ENCODE assay signal across 31 cellular contexts in the genomic region with DNA sequence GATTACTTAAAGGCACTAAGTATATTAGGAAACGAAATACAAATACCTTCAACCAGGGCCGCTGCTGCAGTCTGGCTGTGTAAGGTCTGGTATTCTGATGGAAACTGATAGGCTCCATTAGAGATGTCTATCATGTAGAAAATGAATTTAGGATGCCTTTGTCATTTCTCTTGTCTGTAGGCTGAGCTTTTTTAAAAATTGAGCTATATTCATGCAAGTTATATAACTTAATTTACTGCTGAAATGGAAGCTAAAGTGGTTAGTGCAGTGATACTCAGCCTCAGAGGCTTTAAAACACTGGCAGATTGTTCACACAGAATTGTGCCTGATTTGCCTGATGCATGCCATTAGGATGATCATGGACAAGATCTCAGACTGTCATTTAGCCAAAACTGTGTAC.
"Had no signal": no experiment of that assay in that cellular context is flagged by ENCODE, and none has a peak within 500 bp of the region (broad histone marks: within the 10 kb centered on the region; RNA-seq: fewer than 3 reads in every experiment).

No MANE protein-coding gene starts in this region.

- H3K9me3 ChIP-seq: esophagus muscularis mucosa, gastrocnemius medialis had no signal

- DNase-seq: activated B cell treated with CpG ODN at 0.5 μM for 24 hours; activated CD4-positive, alpha-beta T cell treated with anti-CD3 and anti-CD28 coated beads for 48 hours; activated CD4-positive, alpha-beta T cell treated with anti-CD3 and anti-CD28 coated beads, Interleukin-2, amount 50 U/mL, for 1 hour; activated CD4-positive, alpha-beta T cell treated with anti-CD3 and anti-CD28 coated beads, Interleukin-2, amount 50 U/mL, for 48 hours; activated CD8-positive, alpha-beta memory T cell treated with anti-CD3 and anti-CD28 coated beads for 24 hours; activated CD8-positive, alpha-beta T cell treated with anti-CD3 and anti-CD28 coated beads for 36 hours; activated effector memory CD4-positive, alpha-beta T cell treated with Interleukin-2 at 50 U/mL for 16 hours; activated gamma-delta T cell treated with Interleukin-2 at 50 U/mL for 16 hours; activated naive CD4-positive, alpha-beta T cell treated with anti-CD3 and anti-CD28 coated beads, Interleukin-2, amount 50 U/mL, for 16 hours; activated naive CD4-positive, alpha-beta T cell treated with Interleukin-2 at 50 U/mL for 16 hours; activated T-cell treated with anti-CD3 and anti-CD28 coated beads, Interleukin-2, amount 50 U/mL, for 4 hours; amniotic stem cell; anterior cingulate cortex; brain microvascular endothelial cell; cortex of kidney; dermis blood vessel endothelial cell; effector CD4-positive, alpha-beta T cell; effector memory CD8-positive, alpha-beta T cell; erythroblast; foreskin keratinocyte; gastrocnemius medialis; T-helper 1 cell; T-helper 17 cell; T1000; WERI-Rb-1 had no signal

- H3K4me1 ChIP-seq: esophagus muscularis mucosa, foreskin keratinocyte had no signal

- H3K4me3 Mint-ChIP-seq: activated B cell treated with CpG ODN at 0.5 μM for 24 hours; activated CD8-positive, alpha-beta T cell treated with anti-CD3 and anti-CD28 coated beads for 36 hours; activated naive CD8-positive, alpha-beta T cell; activated T-cell treated with anti-CD3 and anti-CD28 coated beads, Interleukin-2, amount 50 U/mL, for 4 hours; activated T-helper 17 cell treated with anti-CD3 and anti-CD28 coated beads, Interleukin-2, amount 50 U/mL, for 72 hours; central memory CD8-positive, alpha-beta T cell; effector memory CD8-positive, alpha-beta T cell; T-helper 17 cell; T-helper 2 cell treated with Interferon-gamma antibody and Interleukin-4, amounts not matched to agents 5 μg/mL and 100 μg/mL, for 36 hours had no signal

- H3K27me3 Mint-ChIP-seq: activated B cell treated with CpG ODN at 0.5 μM for 24 hours; activated naive CD8-positive, alpha-beta T cell; activated T-helper 17 cell treated with anti-CD3 and anti-CD28 coated beads, Interleukin-2, amount 50 U/mL, for 72 hours; central memory CD8-positive, alpha-beta T cell had no signal

- H3K27ac ChIP-seq: brain microvascular endothelial cell, esophagus muscularis mucosa, foreskin keratinocyte, gastrocnemius medialis, WERI-Rb-1 had no signal

- H3K36me3 ChIP-seq: brain microvascular endothelial cell, esophagus muscularis mucosa, gastrocnemius medialis, WERI-Rb-1 had no signal

- H3K4me3 ChIP-seq: esophagus muscularis mucosa, gastrocnemius medialis had no signal

- H3K27ac Mint-ChIP-seq: activated B cell treated with CpG ODN at 0.5 μM for 24 hours; activated CD8-positive, alpha-beta T cell treated with anti-CD3 and anti-CD28 coated beads for 36 hours; activated naive CD8-positive, alpha-beta T cell; activated T-helper 17 cell treated with anti-CD3 and anti-CD28 coated beads, Interleukin-2, amount 50 U/mL, for 72 hours; effector memory CD8-positive, alpha-beta T cell; T-helper 17 cell; T-helper 2 cell treated with Interferon-gamma antibody and Interleukin-4, amounts not matched to agents 5 μg/mL and 100 μg/mL, for 36 hours had no signal

- H3K36me3 Mint-ChIP-seq: activated naive CD8-positive, alpha-beta T cell had no signal

- H3K27me3 ChIP-seq: brain microvascular endothelial cell, esophagus muscularis mucosa, foreskin keratinocyte, gastrocnemius medialis had no signal

- ATAC-seq: activated CD4-positive, CD25-positive, alpha-beta regulatory T cell treated with anti-CD3 and anti-CD28 coated beads, Interleukin-2, amount 50 U/mL, for 24 hours; activated CD8-positive, alpha-beta T cell treated with anti-CD3 and anti-CD28 coated beads for 36 hours; activated T-cell treated with anti-CD3 and anti-CD28 coated beads, Interleukin-2, amount 50 U/mL, for 4 hours; activated T-helper 17 cell treated with anti-CD3 and anti-CD28 coated beads, Interleukin-2, amount 50 U/mL, for 72 hours; effector memory CD8-positive, alpha-beta T cell; foreskin keratinocyte; gastrocnemius medialis; T-helper 17 cell had no signal

- H3K4me1 Mint-ChIP-seq: activated B cell treated with CpG ODN at 0.5 μM for 24 hours; activated T-helper 17 cell treated with anti-CD3 and anti-CD28 coated beads, Interleukin-2, amount 50 U/mL, for 72 hours; central memory CD8-positive, alpha-beta T cell; T-helper 17 cell had no signal

- H3K9me3 Mint-ChIP-seq: activated CD8-positive, alpha-beta T cell treated with anti-CD3 and anti-CD28 coated beads for 36 hours; activated T-cell treated with anti-CD3 and anti-CD28 coated beads, Interleukin-2, amount 50 U/mL, for 4 hours; activated T-helper 17 cell treated with anti-CD3 and anti-CD28 coated beads, Interleukin-2, amount 50 U/mL, for 72 hours; T-helper 2 cell treated with Interferon-gamma antibody and Interleukin-4, amounts not matched to agents 5 μg/mL and 100 μg/mL, for 36 hours had no signal
